15 cellular contexts compared by ENCODE assay signal in genomic region chr13:113749507-113749906, GRCh38. TPM values are rescaled to one million over a fixed set of nuclear protein-coding genes. Genes with fewer than 3 reads are reported as not detected.
DNase-seq lines count a peak whose midpoint lies in the region; ATAC-seq and TF ChIP-seq lines count a peak whose summit lies in the region.
"Had no signal": no experiment of that assay in that cellular context is flagged by ENCODE, and none has a peak within 500 bp of the region (broad histone marks: within the 10 kb centered on the region; RNA-seq: fewer than 3 reads in every experiment).

No MANE protein-coding gene starts in this region.

- peak; percentile 46 for ATAC-seq in stimulated activated naive CD8-positive, alpha-beta T cell treated with anti-CD3 and anti-CD28 coated beads, Interleukin-15, amount 100 ng/mL, for 72 hours
- ATAC-seq in stimulated activated naive CD8-positive, alpha-beta T cell treated with anti-CD3 and anti-CD28 coated beads, Interleukin-15, Interleukin-2, amounts not matched to agents 100 U/mL and 50 U/mL, for 24 hours: no peak
- peak; percentile 24 for ATAC-seq in sciatic nerve

- DNase-seq in stimulated activated naive CD8-positive, alpha-beta T cell treated with anti-CD3 and anti-CD28 coated beads, Interleukin-15, amount 100 ng/mL, for 72 hours: no peak
- DNase-seq in stimulated activated naive CD8-positive, alpha-beta T cell treated with anti-CD3 and anti-CD28 coated beads, Interleukin-15, Interleukin-2, amounts not matched to agents 100 U/mL and 50 U/mL, for 24 hours: no peak
- no peak for DNase-seq in neural progenitor cell (ENCODE audit: low spot score)
- DNase-seq in sciatic nerve (ENCODE audit: low spot score): no peak
- no peak for DNase-seq in NCI-H1105 treated with DMSO at 0.1 percent for 48 hours (lab: John Stamatoyannopoulos, UW)
- DNase-seq in DMS114 treated with DMSO at 0.1 percent for 48 hours (lab: John Stamatoyannopoulos, UW; ENCODE audit: unreplicated experiment): no peak
- DNase-seq in kidney glomerular epithelial cell (lab: John Stamatoyannopoulos, UW): no peak
- DNase-seq: CD4-positive, CD25-positive, alpha-beta regulatory T cell; COR-L47; DMS 273 treated with DMSO at 0.1 percent for 48 hours; HCEC 1CT had no signal

- no peak overlapping the region for H3K27ac Mint-ChIP-seq in stimulated activated naive CD8-positive, alpha-beta T cell treated with anti-CD3 and anti-CD28 coated beads, Interleukin-15, amount 100 ng/mL, for 72 hours
- peak overlapping the region; percentile 14 for H3K27ac Mint-ChIP-seq in neural progenitor cell
- H3K27ac Mint-ChIP-seq: B cell; CD4-positive, CD25-positive, alpha-beta regulatory T cell; CD8-positive, alpha-beta memory T cell had no signal

- H3F3A ChIP-seq in neural progenitor cell (ENCODE audit: low read depth): peaks cover 17% of the 10 kb centered on the region

- H3K4me3 Mint-ChIP-seq in stimulated activated naive CD8-positive, alpha-beta T cell treated with anti-CD3 and anti-CD28 coated beads, Interleukin-15, amount 100 ng/mL, for 72 hours: no peak overlapping the region
- H3K4me3 Mint-ChIP-seq in neural progenitor cell: no peak overlapping the region
- H3K4me3 Mint-ChIP-seq: B cell; CD4-positive, CD25-positive, alpha-beta regulatory T cell; CD8-positive, alpha-beta memory T cell had no signal

- no peaks in the 10 kb centered on the region for H3K9me3 ChIP-seq in neural progenitor cell (ENCODE audit: low read depth)

- H3K27ac ChIP-seq in neural progenitor cell: no peak overlapping the region
- H3K27ac ChIP-seq: BLaER1 treated with 17β-estradiol and CSF1 and Interleukin-3, amounts not matched to agents 10 nM and 100 nM; GM23248 had no signal

- peaks cover 11 to 15% of the 10 kb centered on the region in 2 donors for H3K9me3 Mint-ChIP-seq in stimulated activated naive CD8-positive, alpha-beta T cell treated with anti-CD3 and anti-CD28 coated beads, Interleukin-15, amount 100 ng/mL, for 72 hours
- peaks cover 16% of the 10 kb centered on the region for H3K9me3 Mint-ChIP-seq in neural progenitor cell

- no peaks in the 10 kb centered on the region for H4K20me1 ChIP-seq in neural progenitor cell (ENCODE audit: low read depth)

- H3K9ac ChIP-seq in neural progenitor cell: no peak overlapping the region
- H3K9ac ChIP-seq: BLaER1 treated with 17β-estradiol and CSF1 and Interleukin-3, amounts not matched to agents 10 nM and 100 nM; GM23248 had no signal

- peaks cover 7% of the 10 kb centered on the region for H3K36me3 Mint-ChIP-seq in neural progenitor cell
- H3K36me3 Mint-ChIP-seq: CD4-positive, CD25-positive, alpha-beta regulatory T cell; CD8-positive, alpha-beta memory T cell had no signal

- no peaks in the 10 kb centered on the region for H3K36me3 ChIP-seq in neural progenitor cell
- H3K36me3 ChIP-seq: BLaER1 treated with 17β-estradiol and CSF1 and Interleukin-3, amounts not matched to agents 10 nM and 100 nM had no signal

- H3K4me2 ChIP-seq in neural progenitor cell: no peak overlapping the region
- H3K4me2 ChIP-seq: BLaER1 treated with 17β-estradiol and CSF1 and Interleukin-3, amounts not matched to agents 10 nM and 100 nM had no signal

- H3K4me1 Mint-ChIP-seq in stimulated activated naive CD8-positive, alpha-beta T cell treated with anti-CD3 and anti-CD28 coated beads, Interleukin-15, amount 100 ng/mL, for 72 hours: no peaks in the 10 kb centered on the region
- peaks cover 14% of the 10 kb centered on the region for H3K4me1 Mint-ChIP-seq in neural progenitor cell
- H3K4me1 Mint-ChIP-seq: B cell had no signal

- intact Hi-C loops in sciatic nerve (cut with DNase I): no loop called here

- no peak overlapping the region for H2AFZ ChIP-seq in neural progenitor cell (replicated peaks)
- H2AFZ ChIP-seq: GM23248 had no signal

- H3K27me3 ChIP-seq in neural progenitor cell: no peaks in the 10 kb centered on the region

- peaks cover 9% of the 10 kb centered on the region for H3K27me3 Mint-ChIP-seq in stimulated activated naive CD8-positive, alpha-beta T cell treated with anti-CD3 and anti-CD28 coated beads, Interleukin-15, amount 100 ng/mL, for 72 hours
- peaks cover 26% of the 10 kb centered on the region for H3K27me3 Mint-ChIP-seq in neural progenitor cell (ENCODE audit: insufficient read depth, low read depth)
- H3K27me3 Mint-ChIP-seq: B cell had no signal

- no peaks in the 10 kb centered on the region for H3K4me1 ChIP-seq in neural progenitor cell

- H3K79me2 ChIP-seq in neural progenitor cell (ENCODE audit: low read depth): no peaks in the 10 kb centered on the region

- no peak overlapping the region for H3K4me3 ChIP-seq in neural progenitor cell
- H3K4me3 ChIP-seq: BLaER1 treated with 17β-estradiol and CSF1 and Interleukin-3, amounts not matched to agents 10 nM and 100 nM; GM23248 had no signal

- TF ChIP-seq CTCF in neural progenitor cell (IDR thresholded peaks at IDR 0.05): no peak

RNA-seq across cellular contexts. Expression of gene TMEM255B, which starts 9.5 kb away (rescaled TPM):
- total RNA-seq in neural progenitor cell (ENCODE audit: low replicate concordance): 0.26 and 1.8 TPM in 2 replicates
- total RNA-seq in sciatic nerve: 34.8 TPM
- total RNA-seq: GM23248 had no signal

Comparison
In these comparisons a context has a peak if more than half of its experiments do, and no peak if none do; other contexts are left out.
1. RNA of gene TMEM255B, which starts 9.5 kb away (total RNA-seq): 34.8 TPM in sciatic nerve (single experiment); 0.26 to 1.8 TPM in neural progenitor cell; every median in the first group is over 10 times any median in the second.